In the genomic region with DNA sequence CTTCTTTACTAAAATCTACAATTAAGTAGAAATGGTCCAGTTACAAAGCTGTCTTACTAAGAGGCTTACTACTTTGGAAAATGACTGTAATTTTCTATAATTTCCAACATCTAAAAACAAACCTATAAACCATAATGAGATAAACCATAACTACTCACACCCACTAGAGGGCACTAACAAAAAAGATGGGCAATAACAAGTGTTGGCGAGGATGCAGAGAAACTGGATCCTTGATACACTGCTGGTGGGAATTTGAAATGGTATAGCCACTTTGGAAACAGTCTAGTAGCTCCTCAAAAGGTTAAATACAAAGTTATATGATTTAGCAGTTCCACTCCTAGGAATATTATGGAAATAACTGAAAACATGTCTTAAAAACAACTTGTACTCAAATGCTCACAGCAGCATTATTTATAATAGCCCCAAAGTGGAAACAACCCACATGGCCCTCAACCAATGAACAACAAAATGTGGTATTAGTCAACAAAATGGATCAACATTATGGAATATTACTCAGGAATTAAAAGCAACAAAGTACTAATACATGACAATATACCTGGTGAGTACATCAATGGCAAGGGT, we compare ENCODE assay signal across 1 cellular context.
TF ChIP-seq lines count a peak whose summit lies in the region.

No MANE protein-coding gene starts in this region.

TF ChIP-seq in GM23338, 12 proteins besides CTCF, POLR2A, EP300 and RAD21 (continued from another document):
- TF ChIP-seq, protein P1, sequence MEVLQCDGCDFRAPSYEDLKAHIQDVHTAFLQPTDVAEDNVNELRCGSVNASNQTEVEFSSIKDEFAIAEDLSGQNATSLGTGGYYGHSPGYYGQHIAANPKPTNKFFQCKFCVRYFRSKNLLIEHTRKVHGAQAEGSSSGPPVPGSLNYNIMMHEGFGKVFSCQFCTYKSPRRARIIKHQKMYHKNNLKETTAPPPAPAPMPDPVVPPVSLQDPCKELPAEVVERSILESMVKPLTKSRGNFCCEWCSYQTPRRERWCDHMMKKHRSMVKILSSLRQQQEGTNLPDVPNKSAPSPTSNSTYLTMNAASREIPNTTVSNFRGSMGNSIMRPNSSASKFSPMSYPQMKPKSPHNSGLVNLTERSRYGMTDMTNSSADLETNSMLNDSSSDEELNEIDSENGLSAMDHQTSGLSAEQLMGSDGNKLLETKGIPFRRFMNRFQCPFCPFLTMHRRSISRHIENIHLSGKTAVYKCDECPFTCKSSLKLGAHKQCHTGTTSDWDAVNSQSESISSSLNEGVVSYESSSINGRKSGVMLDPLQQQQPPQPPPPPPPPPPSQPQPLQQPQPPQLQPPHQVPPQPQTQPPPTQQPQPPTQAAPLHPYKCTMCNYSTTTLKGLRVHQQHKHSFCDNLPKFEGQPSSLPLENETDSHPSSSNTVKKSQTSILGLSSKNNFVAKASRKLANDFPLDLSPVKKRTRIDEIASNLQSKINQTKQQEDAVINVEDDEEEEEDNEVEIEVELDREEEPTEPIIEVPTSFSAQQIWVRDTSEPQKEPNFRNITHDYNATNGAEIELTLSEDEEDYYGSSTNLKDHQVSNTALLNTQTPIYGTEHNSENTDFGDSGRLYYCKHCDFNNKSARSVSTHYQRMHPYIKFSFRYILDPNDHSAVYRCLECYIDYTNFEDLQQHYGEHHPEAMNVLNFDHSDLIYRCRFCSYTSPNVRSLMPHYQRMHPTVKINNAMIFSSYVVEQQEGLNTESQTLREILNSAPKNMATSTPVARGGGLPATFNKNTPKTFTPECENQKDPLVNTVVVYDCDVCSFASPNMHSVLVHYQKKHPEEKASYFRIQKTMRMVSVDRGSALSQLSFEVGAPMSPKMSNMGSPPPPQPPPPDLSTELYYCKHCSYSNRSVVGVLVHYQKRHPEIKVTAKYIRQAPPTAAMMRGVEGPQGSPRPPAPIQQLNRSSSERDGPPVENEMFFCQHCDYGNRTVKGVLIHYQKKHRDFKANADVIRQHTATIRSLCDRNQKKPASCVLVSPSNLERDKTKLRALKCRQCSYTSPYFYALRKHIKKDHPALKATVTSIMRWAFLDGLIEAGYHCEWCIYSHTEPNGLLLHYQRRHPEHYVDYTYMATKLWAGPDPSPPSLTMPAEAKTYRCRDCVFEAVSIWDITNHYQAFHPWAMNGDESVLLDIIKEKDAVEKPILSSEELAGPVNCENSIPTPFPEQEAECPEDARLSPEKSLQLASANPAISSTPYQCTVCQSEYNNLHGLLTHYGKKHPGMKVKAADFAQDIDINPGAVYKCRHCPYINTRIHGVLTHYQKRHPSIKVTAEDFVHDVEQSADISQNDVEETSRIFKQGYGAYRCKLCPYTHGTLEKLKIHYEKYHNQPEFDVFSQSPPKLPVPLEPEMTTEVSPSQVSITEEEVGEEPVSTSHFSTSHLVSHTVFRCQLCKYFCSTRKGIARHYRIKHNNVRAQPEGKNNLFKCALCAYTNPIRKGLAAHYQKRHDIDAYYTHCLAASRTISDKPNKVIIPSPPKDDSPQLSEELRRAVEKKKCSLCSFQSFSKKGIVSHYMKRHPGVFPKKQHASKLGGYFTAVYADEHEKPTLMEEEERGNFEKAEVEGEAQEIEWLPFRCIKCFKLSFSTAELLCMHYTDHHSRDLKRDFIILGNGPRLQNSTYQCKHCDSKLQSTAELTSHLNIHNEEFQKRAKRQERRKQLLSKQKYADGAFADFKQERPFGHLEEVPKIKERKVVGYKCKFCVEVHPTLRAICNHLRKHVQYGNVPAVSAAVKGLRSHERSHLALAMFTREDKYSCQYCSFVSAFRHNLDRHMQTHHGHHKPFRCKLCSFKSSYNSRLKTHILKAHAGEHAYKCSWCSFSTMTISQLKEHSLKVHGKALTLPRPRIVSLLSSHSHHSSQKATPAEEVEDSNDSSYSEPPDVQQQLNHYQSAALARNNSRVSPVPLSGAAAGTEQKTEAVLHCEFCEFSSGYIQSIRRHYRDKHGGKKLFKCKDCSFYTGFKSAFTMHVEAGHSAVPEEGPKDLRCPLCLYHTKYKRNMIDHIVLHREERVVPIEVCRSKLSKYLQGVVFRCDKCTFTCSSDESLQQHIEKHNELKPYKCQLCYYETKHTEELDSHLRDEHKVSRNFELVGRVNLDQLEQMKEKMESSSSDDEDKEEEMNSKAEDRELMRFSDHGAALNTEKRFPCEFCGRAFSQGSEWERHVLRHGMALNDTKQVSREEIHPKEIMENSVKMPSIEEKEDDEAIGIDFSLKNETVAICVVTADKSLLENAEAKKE (CRISPR knock-in tag; IDR thresholded peaks at IDR 0.05) = no peak
- TF ChIP-seq ZNF331 (CRISPR knock-in tag; IDR thresholded peaks at IDR 0.05; ENCODE audit: low read depth) (no peak), JUNB (IDR thresholded peaks at IDR 0.05; ENCODE audit: unreplicated experiment) (no peak), EZH2phosphoT487 (IDR thresholded peaks at IDR 0.05; ENCODE audit: unreplicated experiment) (no peak)
